In the genomic region with DNA sequence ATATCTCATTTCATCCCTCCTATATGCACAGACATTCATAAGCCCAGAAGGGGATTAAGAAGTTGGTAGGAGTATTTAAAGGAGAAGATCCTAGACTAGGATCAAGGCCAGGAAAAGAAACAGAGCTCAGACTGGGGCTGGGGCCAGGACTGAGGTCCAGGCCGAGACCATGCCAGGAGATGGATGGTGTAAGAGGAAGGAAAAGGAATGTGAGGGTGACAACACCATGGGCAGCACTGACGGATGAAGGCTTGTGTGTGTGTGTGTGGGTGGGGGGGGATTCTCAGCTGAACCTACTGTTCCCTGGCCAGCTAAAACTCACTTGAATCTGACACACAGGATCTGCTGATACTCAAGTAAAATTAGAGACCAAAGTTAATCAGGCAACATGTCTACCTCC, we compare ENCODE assay signal across 20 cellular contexts.
DNase-seq lines count a peak whose midpoint lies in the region; ATAC-seq and TF ChIP-seq lines count a peak whose summit lies in the region.
"Had no signal": no experiment of that assay in that cellular context is flagged by ENCODE, and none has a peak within 500 bp of the region (broad histone marks: within the 10 kb centered on the region; RNA-seq: fewer than 3 reads in every experiment).

No MANE protein-coding gene starts in this region.

- H3K9me3 Mint-ChIP-seq in nephron, result peaks cover 4% of the 10 kb centered on the region
- H3K9me3 Mint-ChIP-seq in activated T-helper 2 cell treated with anti-CD3 and anti-CD28 coated beads, Interferon-gamma antibody, Interleukin-2, Interleukin-4, amounts not matched to agents 10 μg/mL and 5 μg/mL and 100 μg/mL, durations not matched to agents 14 hours and 24 hours and 36 hours, result no peaks in the 10 kb centered on the region
- H3K9me3 Mint-ChIP-seq: activated T-cell treated with anti-CD3 and anti-CD28 coated beads, Interleukin-2, amount 50 U/mL, for 72 hours had no signal

- peak overlapping the region in 1 of 3 experiments; percentile 30 for H3K4me3 Mint-ChIP-seq in nephron
- no peak overlapping the region for H3K4me3 Mint-ChIP-seq in activated T-helper 2 cell treated with anti-CD3 and anti-CD28 coated beads, Interferon-gamma antibody, Interleukin-2, Interleukin-4, amounts not matched to agents 10 μg/mL and 5 μg/mL and 100 μg/mL, durations not matched to agents 14 hours and 24 hours and 36 hours (ENCODE audit: low read depth)
- H3K4me3 Mint-ChIP-seq: activated T-cell treated with anti-CD3 and anti-CD28 coated beads, Interleukin-2, amount 50 U/mL, for 72 hours had no signal

- H3K36me3 ChIP-seq in body of pancreas (replicated peaks in 1 of 2; ENCODE audit: insufficient read depth in 1 of 2, low read depth in 2 of 2) (no peaks in the 10 kb centered on the region), transverse colon (no peaks in the 10 kb centered on the region)
- H3K36me3 ChIP-seq: BE2C, cardiac muscle cell had no signal

- peak; percentile 53 for ATAC-seq in body of pancreas
- ATAC-seq in HG03025 (IDR thresholded peaks at IDR 0.05; ENCODE audit: low FRiP score, unreplicated experiment), result no peak
- ATAC-seq: activated T-cell treated with anti-CD3 and anti-CD28 coated beads, Interleukin-2, amount 50 U/mL, for 72 hours had no signal

- H3K27me3 Mint-ChIP-seq in nephron (ENCODE audit: low read depth), result no peaks in the 10 kb centered on the region
- H3K27me3 Mint-ChIP-seq in activated T-helper 2 cell treated with anti-CD3 and anti-CD28 coated beads, Interferon-gamma antibody, Interleukin-2, Interleukin-4, amounts not matched to agents 10 μg/mL and 5 μg/mL and 100 μg/mL, durations not matched to agents 14 hours and 24 hours and 36 hours (ENCODE audit: low read depth), result peaks cover 6% of the 10 kb centered on the region

- H3K27me3 ChIP-seq in body of pancreas (no peaks in the 10 kb centered on the region), transverse colon (no peaks in the 10 kb centered on the region)
- H3K27me3 ChIP-seq: BE2C, cardiac muscle cell had no signal

- H3K4me3 ChIP-seq in body of pancreas (no peak overlapping the region), transverse colon (no peak overlapping the region)
- H3K4me3 ChIP-seq: cardiac muscle cell, SK-N-MC had no signal

- no peaks in the 10 kb centered on the region for H3K36me3 Mint-ChIP-seq in nephron (ENCODE audit: low read depth)
- no peaks in the 10 kb centered on the region for H3K36me3 Mint-ChIP-seq in activated T-helper 2 cell treated with anti-CD3 and anti-CD28 coated beads, Interferon-gamma antibody, Interleukin-2, Interleukin-4, amounts not matched to agents 10 μg/mL and 5 μg/mL and 100 μg/mL, durations not matched to agents 14 hours and 24 hours and 36 hours (ENCODE audit: low read depth)

- peaks cover 24% of the 10 kb centered on the region for H3K4me1 Mint-ChIP-seq in nephron
- no peaks in the 10 kb centered on the region for H3K4me1 Mint-ChIP-seq in activated T-helper 2 cell treated with anti-CD3 and anti-CD28 coated beads, Interferon-gamma antibody, Interleukin-2, Interleukin-4, amounts not matched to agents 10 μg/mL and 5 μg/mL and 100 μg/mL, durations not matched to agents 14 hours and 24 hours and 36 hours (ENCODE audit: low read depth)

- no peaks in the 10 kb centered on the region for H3K4me1 ChIP-seq in body of pancreas
- H3K4me1 ChIP-seq in transverse colon, result no peaks in the 10 kb centered on the region
- H3K4me1 ChIP-seq: BE2C had no signal

- WGBS in body of pancreas, 2 donors, result 56 to 70% methylated on average over 2 of the region's 2 CpGs
- WGBS in transverse colon (ENCODE audit: low coverage in 1 of 2), 2 donors, result 42 to 47% methylated on average over 2 of the region's 2 CpGs

- H3K9me3 ChIP-seq in body of pancreas (no peaks in the 10 kb centered on the region), transverse colon (no peaks in the 10 kb centered on the region)
- H3K9me3 ChIP-seq: BE2C had no signal

- H3K27ac ChIP-seq in body of pancreas, result no peak overlapping the region
- H3K27ac ChIP-seq in transverse colon, result peak overlapping the region in 2 of 4 donors; percentile 1 to 26
- H3K27ac ChIP-seq: cardiac muscle cell, SK-N-MC had no signal

- DNase-seq in body of pancreas (peak in 3 of 4 donors; percentile 15 to 25 (median 24)), fibroblast of the conjunctiva (ENCODE audit: low read depth) (peak; percentile 17), transverse colon (peak; percentile 23), T-helper 2 cell (no peak), putamen (ENCODE audit: low spot score) (no peak)
- no peak for DNase-seq in activated T-helper 2 cell treated with anti-CD3 and anti-CD28 coated beads, Interferon-gamma antibody, Interleukin-2, Interleukin-4, amounts not matched to agents 10 μg/mL and 5 μg/mL and 100 μg/mL, durations not matched to agents 14 hours and 24 hours and 36 hours (ENCODE audit: low spot score)
- DNase-seq: activated CD4-positive, CD25-positive, alpha-beta regulatory T cell treated with anti-CD3 and anti-CD28 coated beads, Interleukin-2, amount 50 U/mL, for 72 hours; activated T-cell treated with anti-CD3 and anti-CD28 coated beads, Interleukin-2, amount 50 U/mL, for 72 hours; BE2C; effector memory CD4-positive, alpha-beta T cell; kidney glomerular epithelial cell; NCI-H1694 treated with DMSO at 0.1 percent for 48 hours; NCI-H345; retina; stimulated activated naive CD4-positive, alpha-beta T cell; trophoblast cell had no signal

- intact Hi-C loops in body of pancreas (cut with DNase I), result no loop called here
- intact Hi-C loops in transverse colon (cut with DNase I; ENCODE audit: low total_unique reads), result no loop called here
- intact Hi-C loops in activated T-helper 2 cell treated with anti-CD3 and anti-CD28 coated beads, Interferon-gamma antibody, Interleukin-2, Interleukin-4, amounts not matched to agents 10 μg/mL and 5 μg/mL and 100 μg/mL, durations not matched to agents 14 hours and 24 hours and 36 hours (cut with micrococcal nuclease), result no loop called here

- no peak for TF ChIP-seq EP300 in transverse colon (IDR thresholded peaks at IDR 0.05; ENCODE audit: low read depth)

- TF ChIP-seq POLR2A in body of pancreas (IDR thresholded peaks at IDR 0.05) (no peak), transverse colon (IDR thresholded peaks at IDR 0.05) (no peak)

- TF ChIP-seq CTCF in body of pancreas (IDR thresholded peaks at IDR 0.05) (no peak), nephron (IDR thresholded peaks at IDR 0.05; ENCODE audit: unreplicated experiment in 3 of 3) (no peak), transverse colon (IDR thresholded peaks at IDR 0.05) (no peak)

- peak overlapping the region in 2 of 3 experiments; percentile 72 to 77 for H3K27ac Mint-ChIP-seq in nephron
- H3K27ac Mint-ChIP-seq in activated T-helper 2 cell treated with anti-CD3 and anti-CD28 coated beads, Interferon-gamma antibody, Interleukin-2, Interleukin-4, amounts not matched to agents 10 μg/mL and 5 μg/mL and 100 μg/mL, durations not matched to agents 14 hours and 24 hours and 36 hours, result no peak overlapping the region
- H3K27ac Mint-ChIP-seq: activated T-cell treated with anti-CD3 and anti-CD28 coated beads, Interleukin-2, amount 50 U/mL, for 72 hours had no signal

- in situ Hi-C loops in transverse colon (cut with MboI; ENCODE audit: low pct_ligation_motif_present in 1 of 4, low pct_unique_long_range_greater_than_20kb in 1 of 4, low sequenced_read_pairs in 3 of 4), result no loop called here

Comparison
In these comparisons a context has a peak if more than half of its experiments do, and no peak if none do; other contexts are left out.
1. DNase-seq: peak in body of pancreas (3 of 4), fibroblast of the conjunctiva (single experiment) and transverse colon (single experiment); none in activated T-helper 2 cell treated with anti-CD3 and anti-CD28 coated beads, Interferon-gamma antibody, Interleukin-2, Interleukin-4, amounts not matched to agents 10 μg/mL and 5 μg/mL and 100 μg/mL, durations not matched to agents 14 hours and 24 hours and 36 hours (single experiment), T-helper 2 cell (0 of 5) and putamen (single experiment).